Comparison of ENCODE assay signal across 16 cellular contexts in genomic region chr17:41654134-41654907, GRCh38. TPM values are rescaled to one million over a fixed set of nuclear protein-coding genes. Genes with fewer than 3 reads are reported as not detected.
DNase-seq lines count a peak whose midpoint lies in the region; ATAC-seq, FAIRE-seq and TF ChIP-seq lines count a peak whose summit lies in the region.
"Had no signal": no experiment of that assay in that cellular context is flagged by ENCODE, and none has a peak within 500 bp of the region (broad histone marks: within the 10 kb centered on the region; RNA-seq: fewer than 3 reads in every experiment).

No MANE protein-coding gene starts in this region.

- peaks cover 38% of the 10 kb centered on the region for H3K4me1 ChIP-seq in A549
- H3K4me1 ChIP-seq in esophagus (ENCODE audit: control insufficient read depth in 2 of 2, insufficient read depth in 2 of 2, low read length in 1 of 2), result peaks cover 15 to 64% of the 10 kb centered on the region in 2 donors
- no peaks in the 10 kb centered on the region for H3K4me1 ChIP-seq in osteoblast (ENCODE audit: insufficient read depth, low read length)
- H3K4me1 ChIP-seq in esophagus muscularis mucosa, result peaks cover 0 to 41% (median 32%) of the 10 kb centered on the region in 4 donors
- H3K4me1 ChIP-seq: left ventricle myocardium inferior had no signal

- no peaks in the 10 kb centered on the region for H4K20me1 ChIP-seq in osteoblast (ENCODE audit: insufficient read depth, low read length)

- H3K79me2 ChIP-seq in osteoblast (ENCODE audit: insufficient read depth, low read length), result no peaks in the 10 kb centered on the region

- WGBS in A549 (ENCODE audit: missing lambda C conversion rate), result 63% methylated on average over 16 of the region's 19 CpGs
- 46 to 47% methylated on average over 19 of the region's 19 CpGs for WGBS in esophagus, 2 donors
- WGBS in esophagus muscularis mucosa, result 77% methylated on average over 3 of the region's 19 CpGs

- H3K4me2 ChIP-seq in A549, result peak overlapping the region; percentile 47
- no peak overlapping the region for H3K4me2 ChIP-seq in osteoblast (ENCODE audit: insufficient read depth, low read length)

- TF ChIP-seq RAD21 in A549 (conservative IDR thresholded peaks at IDR 0.05 in 1 of 2, IDR thresholded peaks at IDR 0.05 in 1 of 2), result no peak

- H3K27me3 ChIP-seq in esophagus (ENCODE audit: control insufficient read depth in 1 of 2, insufficient read depth in 2 of 2, low read length in 2 of 2), result no peaks in the 10 kb centered on the region
- H3K27me3 ChIP-seq in osteoblast (ENCODE audit: insufficient read depth, low read length), result no peaks in the 10 kb centered on the region
- no peaks in the 10 kb centered on the region for H3K27me3 ChIP-seq in esophagus muscularis mucosa

- TF ChIP-seq EP300 in A549 (IDR thresholded peaks at IDR 0.05), result no peak
- no peak for TF ChIP-seq EP300 in esophagus muscularis mucosa (IDR thresholded peaks at IDR 0.05)

- ATAC-seq in A549, result peak; percentile 7 to 44; a peak in 3 of 6 replicates
- no peak for ATAC-seq in HG02642 (IDR thresholded peaks at IDR 0.05; ENCODE audit: poor library complexity, unreplicated experiment)
- ATAC-seq in GM19467 (IDR thresholded peaks at IDR 0.05; ENCODE audit: unreplicated experiment), result no peak

- H2AFZ ChIP-seq in osteoblast (ENCODE audit: low read length), result no peak overlapping the region

- POLR2A ChIA-PET in A549 (lab: Yijun Ruan, JAX), result interaction anchor here (0.9 to 1.4 kb wide), 3 partner anchors 34 to 106 kb away, joined by 3 to 6 read pairs (median 4); no protein-coding TSS in a partner anchor

- DNase-seq in A549 (ENCODE audit: low read depth in 1 of 2, low spot score in 1 of 2), result peak; percentile 38 to 79
- DNase-seq in NCI-H2171 (lab: John Stamatoyannopoulos, UW), result peak; percentile 16
- DNase-seq in osteoblast (ENCODE audit: insufficient read length, low spot score, missing footprints), result peak; percentile 82
- DNase-seq in UCSD-AML1 (lab: John Stamatoyannopoulos, UW; ENCODE audit: unreplicated experiment), result no peak
- DNase-seq in esophagus muscularis mucosa (ENCODE audit: extremely low spot score), result no peak
- DNase-seq: activated CD4-positive, alpha-beta T cell treated with anti-CD3 and anti-CD28 coated beads, Interleukin-2, amount 50 U/mL, for 4 hours; activated naive CD4-positive, alpha-beta T cell; GDM1; left ventricle myocardium inferior; NCI-H1092 had no signal

- H3K36me3 ChIP-seq in esophagus (ENCODE audit: control insufficient read depth in 2 of 2, insufficient read depth in 2 of 2, low read length in 1 of 2) (no peaks in the 10 kb centered on the region), osteoblast (ENCODE audit: insufficient read depth, low read length) (no peaks in the 10 kb centered on the region), esophagus muscularis mucosa (no peaks in the 10 kb centered on the region)
- H3K36me3 ChIP-seq: left ventricle myocardium inferior had no signal

- no peak for TF ChIP-seq CTCF in A549 (IDR thresholded peaks at IDR 0.05)
- TF ChIP-seq CTCF in osteoblast (IDR thresholded peaks at IDR 0.05; ENCODE audit: extremely low read depth, low read depth, low read length), result no peak
- no peak for TF ChIP-seq CTCF in esophagus muscularis mucosa (IDR thresholded peaks at IDR 0.05)

- TF ChIP-seq POLR2A in A549 (IDR thresholded peaks at IDR 0.05; ENCODE audit: low read length) (no peak), esophagus muscularis mucosa (IDR thresholded peaks at IDR 0.05; ENCODE audit: low read depth) (no peak)

- CTCF ChIA-PET in A549 (lab: Yijun Ruan, JAX), result interaction anchor here (0.5 to 20.9 kb wide), 12 partner anchors 10 to 1034 kb away, joined by 3 to 678 read pairs (median 5); partner anchors contain the start of gene KRT9

- H3K9me3 ChIP-seq in A549 (no peaks in the 10 kb centered on the region), esophagus (ENCODE audit: control insufficient read depth in 2 of 2, insufficient read depth in 1 of 2, low read depth in 1 of 2, low read length in 1 of 2) (no peaks in the 10 kb centered on the region), osteoblast (ENCODE audit: low read depth, low read length) (no peaks in the 10 kb centered on the region), esophagus muscularis mucosa (no peaks in the 10 kb centered on the region)
- H3K9me3 ChIP-seq: left ventricle myocardium inferior had no signal

- no peak overlapping the region for H3K4me3 ChIP-seq in A549
- H3K4me3 ChIP-seq in esophagus (ENCODE audit: low read depth in 1 of 2, low read length in 2 of 2), result no peak overlapping the region
- H3K4me3 ChIP-seq in osteoblast (ENCODE audit: insufficient read depth, low read length), result no peak overlapping the region
- no peak overlapping the region for H3K4me3 ChIP-seq in esophagus muscularis mucosa
- H3K4me3 ChIP-seq: left ventricle myocardium inferior had no signal

- FAIRE-seq in A549 (lab: Jason Lieb, UNC), result no peak

- H3K27ac ChIP-seq in A549 (peak overlapping the region; percentile 43 to 59; a peak in 4 of 6 replicates), esophagus (ENCODE audit: low read depth in 2 of 2, low read length in 1 of 2) (peak overlapping the region; percentile 96 to 99), osteoblast (ENCODE audit: low read depth, low read length) (no peak overlapping the region), esophagus muscularis mucosa (replicated peaks in 1 of 4) (peak overlapping the region in 2 of 4 donors; percentile 62 to 73)
- H3K27ac ChIP-seq: left ventricle myocardium inferior had no signal

- intact Hi-C loops in esophagus muscularis mucosa (cut with DNase I), result no loop called here

TF ChIP-seq in A549, 52 proteins besides CTCF, POLR2A, EP300 and RAD21:
- TF ChIP-seq MAFK (IDR thresholded peaks at IDR 0.05; ENCODE audit: partially characterized antibody) (peak; percentile 76), CBX2 (IDR thresholded peaks at IDR 0.05; ENCODE audit: borderline replicate concordance, low read depth) (no peak), FOXS1 (CRISPR knock-in tag; IDR thresholded peaks at IDR 0.05) (0 out of 2 replicates have a peak, but pooled peaks have one; percentile 21), TFCP2L1 (CRISPR knock-in tag; IDR thresholded peaks at IDR 0.05) (no peak)
TF ChIP-seq in A549: peak in this region for 2.

RNA-seq across cellular contexts. Expression of gene KRT17, which starts 29.9 kb away (rescaled TPM):
- 0.78 and 1.2 TPM in 2 replicates for polyA plus RNA-seq in A549 (2011; rRNA removed)
- polyA plus RNA-seq in A549 (2012; cell fraction: cytosol; rRNA removed), result 1.1 and 1.4 TPM in 2 replicates
- 1.2 and 2.0 TPM in 2 replicates for polyA plus RNA-seq in A549 (2012; cell fraction: nucleus; rRNA removed)
- 0.43 to 0.57 TPM (median 0.56 TPM) in 3 replicates for polyA plus RNA-seq in A549 (2017; fragmentation: RNase III; extraction: RNeasy Plus Mini Kit Qiagen cat#74134 plus additional on column Dnase treatment)
- polyA minus RNA-seq in A549 (2011; rRNA and poly(A)+ RNA removed), result 0.83 and 1.2 TPM in 2 replicates
- 100 to 1,000 TPM in 1 of 2 donors, 10 to 100 TPM in 1; 92.9 to 191 TPM for polyA plus RNA-seq in esophagus
- total RNA-seq in osteoblast, result 4.3 and 4.7 TPM in 2 replicates
- 1 to 10 TPM in 2 of 4 donors, under 1 TPM in 1, not detected in 1; 0.58 to 5.6 (median 1.2) TPM for total RNA-seq in esophagus muscularis mucosa
- total RNA-seq: left ventricle myocardium inferior, subcutaneous adipose tissue had no signal

RNA-seq across cellular contexts. Expression of gene EIF1, which starts 34.4 kb away (rescaled TPM):
- polyA plus RNA-seq in A549 (2011; rRNA removed) (873 and 1,224 TPM in 2 replicates), A549 (2017; fragmentation: RNase III; extraction: RNeasy Plus Mini Kit Qiagen cat#74134 plus additional on column Dnase treatment) (827 to 920 TPM (median 834 TPM) in 3 replicates), esophagus (100 to 1,000 TPM; 342 to 553 TPM)
- 405 and 437 TPM in 2 replicates for polyA plus RNA-seq in A549 (2012; cell fraction: cytosol; rRNA removed)
- polyA plus RNA-seq in A549 (2012; cell fraction: nucleus; rRNA removed), result 286 and 291 TPM in 2 replicates
- polyA minus RNA-seq in A549 (2011; rRNA and poly(A)+ RNA removed), result 275 and 286 TPM in 2 replicates
- total RNA-seq in osteoblast (94.5 and 101 TPM in 2 replicates), esophagus muscularis mucosa (100 to 1,000 TPM; 158 to 426 (median 207) TPM)

RNA-seq across cellular contexts. Expression of gene KRT16, which starts 41.8 kb away (rescaled TPM):
- polyA plus RNA-seq in A549 (2011; rRNA removed) (0.21 and 0.28 TPM in 2 replicates), A549 (2017; fragmentation: RNase III; extraction: RNeasy Plus Mini Kit Qiagen cat#74134 plus additional on column Dnase treatment) (0.44 TPM in 1 of 3 replicates, not detected in the others), esophagus (100 to 1,000 TPM; 413 to 534 TPM)
- 0.13 and 0.28 TPM in 2 replicates for polyA plus RNA-seq in A549 (2012; cell fraction: cytosol; rRNA removed)
- polyA plus RNA-seq in A549 (2012; cell fraction: nucleus; rRNA removed), result 0.53 and 0.90 TPM in 2 replicates
- polyA minus RNA-seq in A549 (2011; rRNA and poly(A)+ RNA removed), result 0.29 and 0.70 TPM in 2 replicates
- total RNA-seq in osteoblast (4.3 and 5.6 TPM in 2 replicates), esophagus muscularis mucosa (1 to 10 TPM in 1 of 4 donors, not detected in 3; 1.7 TPM)
- total RNA-seq: left ventricle myocardium inferior; T-helper 1 cell treated with Interleukin-12 subunit alpha and Interleukin-12 subunit beta and Interleukin-4 antibody, amounts not matched to agents 30 ng/mL and 1 ng/mL, for 36 hours had no signal

RNA-seq across cellular contexts. Expression of gene GAST, which starts 57.8 kb away (rescaled TPM):
- polyA plus RNA-seq in A549 (2011; rRNA removed) (not detected in 2 replicates), A549 (2017; fragmentation: RNase III; extraction: RNeasy Plus Mini Kit Qiagen cat#74134 plus additional on column Dnase treatment) (not detected in 3 replicates), esophagus (not detected)
- not detected in 2 replicates for polyA plus RNA-seq in A549 (2012; cell fraction: cytosol; rRNA removed)
- not detected in 2 replicates for polyA plus RNA-seq in A549 (2012; cell fraction: nucleus; rRNA removed)
- polyA minus RNA-seq in A549 (2011; rRNA and poly(A)+ RNA removed), result not detected in 2 replicates
- total RNA-seq in osteoblast (not detected in 2 replicates), esophagus muscularis mucosa (not detected)
- total RNA-seq: left ventricle myocardium inferior; pulmonary artery endothelial cell; subcutaneous adipose tissue; T-helper 1 cell treated with Interleukin-12 subunit alpha and Interleukin-12 subunit beta and Interleukin-4 antibody, amounts not matched to agents 30 ng/mL and 1 ng/mL, for 36 hours had no signal

Comparison
In these comparisons a context has a peak if more than half of its experiments do, and no peak if none do; other contexts are left out.
1. ATAC-seq: peak in A549 (2 of 2); none in HG02642 (single experiment) and GM19467 (single experiment).
2. DNase-seq: peak in A549 (2 of 2), NCI-H2171 (single experiment) and osteoblast (single experiment); none in UCSD-AML1 (single experiment) and esophagus muscularis mucosa (single experiment).